In genomic region chr5:96775689-96776088, GRCh38 we compare ENCODE assay signal across 1 cellular context.
TF ChIP-seq lines count a peak whose summit lies in the region.

No MANE protein-coding gene starts in this region.

TF ChIP-seq in WTC11, 78 proteins besides CTCF, POLR2A, EP300 and RAD21 (continued from another document):
- TF ChIP-seq ZNF425 (CRISPR knock-in tag; conservative IDR thresholded peaks at IDR 0.05) (no peak), EMX1 (CRISPR knock-in tag; IDR thresholded peaks at IDR 0.05) (no peak), HMGXB4 (CRISPR knock-in tag; IDR thresholded peaks at IDR 0.05) (no peak), ZNF232 (CRISPR knock-in tag; IDR thresholded peaks at IDR 0.05) (no peak), MXD4 (CRISPR knock-in tag; IDR thresholded peaks at IDR 0.05; ENCODE audit: borderline replicate concordance) (no peak), TCF7 (CRISPR knock-in tag; IDR thresholded peaks at IDR 0.05; ENCODE audit: low read depth) (no peak), TEAD4 (CRISPR knock-in tag; IDR thresholded peaks at IDR 0.05) (no peak)
